Comparison of ENCODE assay signal across 25 cellular contexts in genomic region chr2:199325881-199326280, GRCh38.
DNase-seq lines count a peak whose midpoint lies in the region; ATAC-seq, FAIRE-seq and TF ChIP-seq lines count a peak whose summit lies in the region.
"Had no signal": no experiment of that assay in that cellular context is flagged by ENCODE, and none has a peak within 500 bp of the region (broad histone marks: within the 10 kb centered on the region; RNA-seq: fewer than 3 reads in every experiment).

No MANE protein-coding gene starts in this region.

- H4K20me1 ChIP-seq in HepG2 (ENCODE audit: insufficient read depth, low read length): no peaks in the 10 kb centered on the region
- H4K20me1 ChIP-seq: BLaER1 had no signal

- no TSS peak for BruUV-seq in HepG2 (replicated peaks; lab: Mats Ljungman, UMichigan)

- 0 out of 2 replicates have a peak overlapping the region, but pooled peaks have one; percentile 28 for H3K27ac Mint-ChIP-seq in WTC11
- H3K27ac Mint-ChIP-seq: CD14-positive monocyte; CD4-positive, alpha-beta memory T cell; CD4-positive, CD25-positive, alpha-beta regulatory T cell; CD8-positive, alpha-beta memory T cell had no signal

- H3K9me3 Mint-ChIP-seq in WTC11: no peaks in the 10 kb centered on the region
- H3K9me3 Mint-ChIP-seq: CD4-positive, alpha-beta memory T cell had no signal

- H3K79me2 ChIP-seq in HepG2 (ENCODE audit: insufficient read depth, low read length): no peaks in the 10 kb centered on the region

- H3K9ac ChIP-seq in HepG2 (ENCODE audit: insufficient read depth, low read depth, low read length): no peak overlapping the region
- H3K9ac ChIP-seq: BLaER1 had no signal

- no peak overlapping the region for H3K4me3 Mint-ChIP-seq in WTC11
- H3K4me3 Mint-ChIP-seq: CD14-positive monocyte; CD4-positive, alpha-beta memory T cell; CD4-positive, CD25-positive, alpha-beta regulatory T cell; CD8-positive, alpha-beta memory T cell had no signal

- no peaks in the 10 kb centered on the region for H3K27me3 ChIP-seq in HepG2 (ENCODE audit: control insufficient read depth in 1 of 2, insufficient read depth in 2 of 2, low read length in 2 of 2)
- no peaks in the 10 kb centered on the region for H3K27me3 ChIP-seq in right lobe of liver
- H3K27me3 ChIP-seq in stomach: no peaks in the 10 kb centered on the region
- H3K27me3 ChIP-seq: BE2C, BLaER1 had no signal

- in situ Hi-C loops in HepG2 (cut with HindIII; ENCODE audit: extremely low pct_ligation_motif_present, low pct_unique_long_range_greater_than_20kb): no loop called here

- no peaks in the 10 kb centered on the region for H3K4me1 ChIP-seq in HepG2 (ENCODE audit: insufficient read depth, low read length)
- H3K4me1 ChIP-seq in right lobe of liver: no peaks in the 10 kb centered on the region
- no peaks in the 10 kb centered on the region for H3K4me1 ChIP-seq in stomach
- H3K4me1 ChIP-seq: BE2C, BLaER1 had no signal

- intact Hi-C loops in HepG2 (cut with micrococcal nuclease; ENCODE audit: unreplicated experiment): no loop called here
- intact Hi-C loops in right lobe of liver (cut with DNase I): no loop called here
- intact Hi-C loops in stomach (cut with DNase I; ENCODE audit: low total_unique reads): no loop called here

- H3K9me3 ChIP-seq in HepG2 (ENCODE audit: low read length) (no peaks in the 10 kb centered on the region), right lobe of liver (no peaks in the 10 kb centered on the region), stomach (no peaks in the 10 kb centered on the region)
- H3K9me3 ChIP-seq: BE2C, BLaER1 had no signal

- POLR2A ChIA-PET in HepG2 (lab: Yijun Ruan, JAX): no interaction called here
- POLR2A ChIA-PET in WTC11 (lab: Charles Lee): no interaction called here

- no peak overlapping the region for H3K4me2 ChIP-seq in HepG2 (ENCODE audit: low read depth, low read length)
- H3K4me2 ChIP-seq: BLaER1 had no signal

- H3K36me3 Mint-ChIP-seq in WTC11: peaks cover 11% of the 10 kb centered on the region
- H3K36me3 Mint-ChIP-seq: CD14-positive monocyte; CD4-positive, alpha-beta memory T cell; CD4-positive, CD25-positive, alpha-beta regulatory T cell; CD8-positive, alpha-beta memory T cell had no signal

- H3K36me3 ChIP-seq in HepG2 (replicated peaks in 1 of 2; ENCODE audit: control insufficient read depth in 1 of 2, insufficient read depth in 2 of 2, low read length in 2 of 2): no peaks in the 10 kb centered on the region
- no peaks in the 10 kb centered on the region for H3K36me3 ChIP-seq in right lobe of liver
- no peaks in the 10 kb centered on the region for H3K36me3 ChIP-seq in stomach
- H3K36me3 ChIP-seq: BE2C, BLaER1 had no signal

- DNase-seq in HepG2 (ENCODE audit: low spot score): no peak
- DNase-seq in right lobe of liver: no peak
- no peak for DNase-seq in WTC11 (ENCODE audit: low spot score)
- DNase-seq in stomach: no peak
- no peak for DNase-seq in stimulated activated CD4-positive, alpha-beta T cell treated with anti-CD3 and anti-CD28 coated beads, Interleukin-1b, Interleukin-23, amount 100 ng/mL, for 48 hours
- DNase-seq: ACHN; BE2C; C1 segment of cervical spinal cord; CD4-positive, alpha-beta memory T cell; CD4-positive, CD25-positive, alpha-beta regulatory T cell; CD8-positive, alpha-beta memory T cell; COR-L47; DMS 273 treated with DMSO at 0.1 percent for 48 hours; DMS153; DMS53; DMS79; DND-41; EL; GDM1 had no signal

- no peak overlapping the region for H3K27ac ChIP-seq in HepG2 (ENCODE audit: extremely low read length, insufficient read depth, low read length)
- H3K27ac ChIP-seq in right lobe of liver: no peak overlapping the region
- H3K27ac ChIP-seq in stomach: no peak overlapping the region
- H3K27ac ChIP-seq: 22Rv1, BLaER1 had no signal

- H3K27me3 Mint-ChIP-seq in WTC11 (ENCODE audit: low read depth): no peaks in the 10 kb centered on the region
- H3K27me3 Mint-ChIP-seq: CD4-positive, alpha-beta memory T cell; CD4-positive, CD25-positive, alpha-beta regulatory T cell had no signal

- TF ChIP-seq CTCF in HepG2 (CRISPR knock-in tag; IDR thresholded peaks at IDR 0.05) (no peak), right lobe of liver (IDR thresholded peaks at IDR 0.05) (no peak), WTC11 (IDR thresholded peaks at IDR 0.05) (no peak), stomach (IDR thresholded peaks at IDR 0.05) (no peak)

- H3K4me3 ChIP-seq in HepG2 (replicated peaks in 1 of 3; ENCODE audit: insufficient read depth in 1 of 3, low read depth in 2 of 3, low read length in 3 of 3) (no peak overlapping the region), right lobe of liver (no peak overlapping the region), stomach (no peak overlapping the region)
- H3K4me3 ChIP-seq: BLaER1, GM12878 had no signal

- CTCF ChIA-PET in HepG2 (lab: Yijun Ruan, JAX; ENCODE audit: low intra/inter-chr PET ratio, low total read pairs) (no interaction called here), WTC11 (lab: Charles Lee) (no interaction called here)

- ATAC-seq in HepG2 (no peak), right lobe of liver (no peak), WTC11 (no peak)
- ATAC-seq: GM12878 had no signal

- TF ChIP-seq RAD21 in HepG2 (CRISPR knock-in tag; IDR thresholded peaks at IDR 0.05): no peak

- H3K4me1 Mint-ChIP-seq in WTC11: peaks cover 1% of the 10 kb centered on the region
- H3K4me1 Mint-ChIP-seq: CD14-positive monocyte; CD4-positive, alpha-beta memory T cell; CD4-positive, CD25-positive, alpha-beta regulatory T cell; CD8-positive, alpha-beta memory T cell had no signal

- FAIRE-seq in HepG2 (lab: Jason Lieb, UNC): no peak
- FAIRE-seq: GM12878, GM12892, GM18507 had no signal

- no peak overlapping the region for H2AFZ ChIP-seq in HepG2 (ENCODE audit: low read length)

- TF ChIP-seq POLR2A in HepG2 (IDR thresholded peaks at IDR 0.05; ENCODE audit: insufficient read depth in 1 of 2, low read depth in 2 of 2, low read length in 2 of 2): no peak
- no peak for TF ChIP-seq POLR2A in right lobe of liver (IDR thresholded peaks at IDR 0.05)
- no peak for TF ChIP-seq POLR2A in stomach (IDR thresholded peaks at IDR 0.05)

- no peak for TF ChIP-seq EP300 in HepG2 (IDR thresholded peaks at IDR 0.05; ENCODE audit: low read depth in 2 of 2, low read length in 2 of 2)
- no peak for TF ChIP-seq EP300 in HepG2 (CRISPR knock-in tag; IDR thresholded peaks at IDR 0.05; ENCODE audit: borderline replicate concordance)
- TF ChIP-seq EP300 in stomach (IDR thresholded peaks at IDR 0.05): no peak

- WGBS in HepG2 (ENCODE audit: low lambda C conversion rate): 52% methylated on average over 1 of the region's 1 CpG
- WGBS in right lobe of liver (ENCODE audit: insufficient coverage, low coverage, low lambda C conversion rate, missing lambda C conversion rate): 89% methylated on average over 1 of the region's 1 CpG
- WGBS in stomach, 5 donors: 84 to 90% (median 87%) methylated on average over 1 of the region's 1 CpG

TF ChIP-seq in HepG2, 621 proteins besides CTCF, POLR2A, EP300 and RAD21:
- TF ChIP-seq ZNF513 (CRISPR knock-in tag; conservative IDR thresholded peaks at IDR 0.05) (no peak), ZNF17 (CRISPR knock-in tag; IDR thresholded peaks at IDR 0.05) (no peak), MAFF (IDR thresholded peaks at IDR 0.05; ENCODE audit: low read depth, low read length) (peak; percentile 74), POLR2G (IDR thresholded peaks at IDR 0.05; ENCODE audit: low read depth, low read length) (no peak), MAFK (conservative IDR thresholded peaks at IDR 0.05 in 1 of 2, IDR thresholded peaks at IDR 0.05 in 1 of 2; ENCODE audit: low read length in 2 of 2) (peak; percentile 74 to 88)

TF ChIP-seq in WTC11, 78 proteins besides CTCF, POLR2A, EP300 and RAD21:
- no peak for TF ChIP-seq ZNF232 (CRISPR knock-in tag; IDR thresholded peaks at IDR 0.05)
- no peak for TF ChIP-seq NR2C2 (CRISPR knock-in tag; IDR thresholded peaks at IDR 0.05)
- TF ChIP-seq ZNF423 (CRISPR knock-in tag; IDR thresholded peaks at IDR 0.05): no peak
- no peak for TF ChIP-seq FOXP1 (CRISPR knock-in tag; IDR thresholded peaks at IDR 0.05; ENCODE audit: borderline replicate concordance)
- no peak for TF ChIP-seq E2F4 (CRISPR knock-in tag; IDR thresholded peaks at IDR 0.05; ENCODE audit: borderline replicate concordance, low read depth)
- TF ChIP-seq USF2 (CRISPR knock-in tag; IDR thresholded peaks at IDR 0.05): no peak
- no peak for TF ChIP-seq PRRX2 (CRISPR knock-in tag; IDR thresholded peaks at IDR 0.05)
- no peak for TF ChIP-seq GRHL2 (CRISPR knock-in tag; IDR thresholded peaks at IDR 0.05; ENCODE audit: insufficient replicate concordance, severe bottlenecking)
- TF ChIP-seq NR3C1 (CRISPR knock-in tag; conservative IDR thresholded peaks at IDR 0.05; ENCODE audit: low read depth): no peak
- TF ChIP-seq OVOL2 (CRISPR knock-in tag; IDR thresholded peaks at IDR 0.05; ENCODE audit: borderline replicate concordance): no peak
- no peak for TF ChIP-seq SMAD3 (CRISPR knock-in tag; IDR thresholded peaks at IDR 0.05; ENCODE audit: borderline replicate concordance)
- TF ChIP-seq ZNF219 (CRISPR knock-in tag; IDR thresholded peaks at IDR 0.05; ENCODE audit: borderline replicate concordance): no peak
- no peak for TF ChIP-seq ATF3 (CRISPR knock-in tag; conservative IDR thresholded peaks at IDR 0.05)
